In genomic region chr13:42567772-42568428, GRCh38 we compare ENCODE assay signal across 29 cellular contexts. TPM values are rescaled to one million over a fixed set of nuclear protein-coding genes. Genes with fewer than 3 reads are reported as not detected.
"Had no signal": no experiment of that assay in that cellular context is flagged by ENCODE, and none has a peak within 500 bp of the region (broad histone marks: within the 10 kb centered on the region; RNA-seq: fewer than 3 reads in every experiment).

No MANE protein-coding gene starts in this region.

- H3K27me3 ChIP-seq: esophagus muscularis mucosa, spleen, tibial artery, upper lobe of left lung, uterus had no signal

- H3K4me3 Mint-ChIP-seq: immature natural killer cell; memory B cell; nephron; stimulated activated memory B cell treated with anti-CD40 and anti-IgM and Interleukin-4, amounts not matched to agents 10 μg/mL and 1 μg/mL and 100 μg/mL, for 72 hours; stimulated activated naive CD8-positive, alpha-beta T cell treated with anti-CD3 and anti-CD28 coated beads, Interleukin-15, Interleukin-2, amounts not matched to agents 100 ng/mL and 50 ng/mL, for 24 hours had no signal

- FAIRE-seq: keratinocyte had no signal

- H3K9me3 ChIP-seq: gastrocnemius medialis, neutrophil, psoas muscle, uterus had no signal

- H3K4me1 Mint-ChIP-seq: immature natural killer cell, memory B cell, nephron had no signal

- DNase-seq: effector memory CD4-positive, alpha-beta T cell; gastrocnemius medialis; heart right ventricle; hypothalamus; immature natural killer cell; left cardiac atrium; left ventricle myocardium inferior; lower lobe of right lung; midbrain; psoas muscle; retina; spleen; stimulated activated CD4-positive, alpha-beta T cell treated with anti-CD3 and anti-CD28 coated beads, Interleukin-15, amount 100 ng/mL, for 24 hours; stimulated activated CD4-positive, alpha-beta T cell treated with anti-CD3 and anti-CD28 coated beads, Interleukin-1b, Interleukin-23, amount 100 ng/mL, for 48 hours; stimulated activated CD4-positive, alpha-beta T cell treated with anti-CD3 and anti-CD28 coated beads, Interleukin-4, amount 100 ng/mL, for 24 hours; tibial artery; upper lobe of left lung; uterus had no signal

- H3K4me1 ChIP-seq: esophagus muscularis mucosa, gastrocnemius medialis, heart right ventricle, left ventricle myocardium inferior, lower lobe of right lung, psoas muscle, spleen, tibial artery, upper lobe of left lung, uterus had no signal

- H3K27ac Mint-ChIP-seq: memory B cell; nephron; stimulated activated memory B cell treated with anti-CD40 and anti-IgM and Interleukin-4, amounts not matched to agents 10 μg/mL and 1 μg/mL and 100 μg/mL, for 72 hours; stimulated activated naive CD8-positive, alpha-beta T cell treated with anti-CD3 and anti-CD28 coated beads, Interleukin-15, Interleukin-2, amounts not matched to agents 100 ng/mL and 50 ng/mL, for 24 hours had no signal

- H3K36me3 Mint-ChIP-seq: stimulated activated memory B cell treated with anti-CD40 and anti-IgM and Interleukin-4, amounts not matched to agents 10 μg/mL and 1 μg/mL and 100 μg/mL, for 72 hours had no signal

- H3K4me3 ChIP-seq: esophagus muscularis mucosa, gastrocnemius medialis, heart right ventricle, left ventricle myocardium inferior, lower lobe of right lung, psoas muscle, spleen, tibial artery, upper lobe of left lung, uterus had no signal

- H3K27ac ChIP-seq: epithelial cell of prostate, esophagus muscularis mucosa, gastrocnemius medialis, heart right ventricle, left ventricle myocardium inferior, lower lobe of right lung, neutrophil, psoas muscle, spleen, tibial artery, upper lobe of left lung, uterus had no signal

- H3K36me3 ChIP-seq: esophagus muscularis mucosa, gastrocnemius medialis, heart right ventricle, left ventricle myocardium inferior, lower lobe of right lung, neutrophil, spleen, tibial artery, upper lobe of left lung, uterus had no signal

- H3K27me3 Mint-ChIP-seq: memory B cell; stimulated activated memory B cell treated with anti-CD40 and anti-IgM and Interleukin-4, amounts not matched to agents 10 μg/mL and 1 μg/mL and 100 μg/mL, for 72 hours had no signal

RNA-seq across cellular contexts. Expression of gene TNFSF11, which starts 6.1 kb away (rescaled TPM):
- total RNA-seq: fibroblast of villous mesenchyme, heart right ventricle, left cardiac atrium, left ventricle myocardium inferior, lower lobe of right lung, psoas muscle, sciatic nerve, temporal lobe, upper lobe of left lung had no signal
- polyA plus RNA-seq: heart right ventricle, keratinocyte, psoas muscle had no signal
